ENCODE assay signal across 9 cellular contexts in genomic region chr12:89280833-89281533, GRCh38.
DNase-seq lines count a peak whose midpoint lies in the region; ATAC-seq and TF ChIP-seq lines count a peak whose summit lies in the region.
"Had no signal": no experiment of that assay in that cellular context is flagged by ENCODE, and none has a peak within 500 bp of the region (broad histone marks: within the 10 kb centered on the region; RNA-seq: fewer than 3 reads in every experiment).

No MANE protein-coding gene starts in this region.

- H3K9ac ChIP-seq in MM.1S (ENCODE audit: low read length) (no peak overlapping the region), endodermal cell (ENCODE audit: extremely low read depth, low read length, poor library complexity, severe bottlenecking) (no peak overlapping the region)

- 81 to 90% methylated on average over 3 to 5 of the region's 5 CpGs for WGBS in endodermal cell (ENCODE audit: insufficient coverage in 1 of 2, insufficient read length in 1 of 2), 2 experiments
- WGBS in psoas muscle, 3 donors: 36 to 43% (median 37%) methylated on average over 5 of the region's 5 CpGs

- intact Hi-C loops in psoas muscle (cut with DNase I): no loop called here

- ATAC-seq in psoas muscle (no peak), HG03442 (IDR thresholded peaks at IDR 0.05; ENCODE audit: unreplicated experiment) (no peak), GM21723 (IDR thresholded peaks at IDR 0.05; ENCODE audit: unreplicated experiment) (no peak)

- no peak for TF ChIP-seq CTCF in MM.1S (IDR thresholded peaks at IDR 0.05; ENCODE audit: low read length)
- TF ChIP-seq CTCF in endodermal cell (conservative IDR thresholded peaks at IDR 0.05): no peak
- no peak for TF ChIP-seq CTCF in psoas muscle (IDR thresholded peaks at IDR 0.05)

- no peaks in the 10 kb centered on the region for H3K27me3 Mint-ChIP-seq in endodermal cell (ENCODE audit: insufficient read depth)

- H3K79me2 ChIP-seq in MM.1S (ENCODE audit: low read length): no peaks in the 10 kb centered on the region

- no peaks in the 10 kb centered on the region for H4K20me1 ChIP-seq in MM.1S (ENCODE audit: insufficient read depth, low read length)

- peak overlapping the region; percentile 15; the same call in 1 of the 2 replicates for H3K4me2 ChIP-seq in MM.1S (ENCODE audit: low read depth, low read length)

- H3K4me1 ChIP-seq in MM.1S (ENCODE audit: low read length): peaks cover 12% of the 10 kb centered on the region
- no peaks in the 10 kb centered on the region for H3K4me1 ChIP-seq in endodermal cell (ENCODE audit: control insufficient read depth, insufficient read depth, low read length)
- H3K4me1 ChIP-seq in psoas muscle: no peaks in the 10 kb centered on the region

- no peaks in the 10 kb centered on the region for H3K9me2 ChIP-seq in MM.1S (replicated peaks; ENCODE audit: insufficient read depth, low read length)

- no peaks in the 10 kb centered on the region for H3K9me3 Mint-ChIP-seq in endodermal cell

- H3K27ac ChIP-seq in MM.1S (ENCODE audit: low read length) (no peak overlapping the region), endodermal cell (ENCODE audit: low read depth, low read length) (peak overlapping the region; percentile 72), psoas muscle (peak overlapping the region; percentile 19)

- no peaks in the 10 kb centered on the region for H3F3A ChIP-seq in MM.1S (ENCODE audit: insufficient read depth, low read length)

- no peaks in the 10 kb centered on the region for H3K36me3 Mint-ChIP-seq in endodermal cell (ENCODE audit: low read depth)

- H3K9me3 ChIP-seq in MM.1S (replicated peaks; ENCODE audit: insufficient read depth, low read length) (no peaks in the 10 kb centered on the region), endodermal cell (ENCODE audit: control insufficient read depth, low read length) (no peaks in the 10 kb centered on the region), psoas muscle (no peaks in the 10 kb centered on the region)

- H2AFZ ChIP-seq in MM.1S (ENCODE audit: low read length): peak overlapping the region; percentile 51

- no peaks in the 10 kb centered on the region for H3K27me3 ChIP-seq in MM.1S (replicated peaks; ENCODE audit: insufficient read depth, low read length)
- no peaks in the 10 kb centered on the region for H3K27me3 ChIP-seq in endodermal cell (ENCODE audit: control insufficient read depth, insufficient read depth, low read length, poor library complexity, severe bottlenecking)
- no peaks in the 10 kb centered on the region for H3K27me3 ChIP-seq in psoas muscle (ENCODE audit: insufficient read depth in 3 of 3, low read length in 2 of 3)

- H3K4me3 ChIP-seq in MM.1S (ENCODE audit: low read length) (no peak overlapping the region), endodermal cell (ENCODE audit: low read length) (no peak overlapping the region), psoas muscle (no peak overlapping the region)

- no peaks in the 10 kb centered on the region for H3K36me3 ChIP-seq in MM.1S (replicated peaks; ENCODE audit: insufficient read depth, low read length)
- no peaks in the 10 kb centered on the region for H3K36me3 ChIP-seq in endodermal cell (ENCODE audit: control insufficient read depth, insufficient read depth, low read length)
- H3K36me3 ChIP-seq in psoas muscle (ENCODE audit: insufficient read depth in 1 of 2, low read depth in 1 of 2): no peaks in the 10 kb centered on the region

- peak; percentile 18 for DNase-seq in NOMO-1 treated with DMSO at 0.1 percent for 48 hours (lab: John Stamatoyannopoulos, UW; ENCODE audit: unreplicated experiment)
- no peak for DNase-seq in NOMO-1 treated with dmso at 0.1 percent for 144 hours (lab: John Stamatoyannopoulos, UW; ENCODE audit: unreplicated experiment)
- peak; percentile 59 for DNase-seq in MM.1S
- no peak for DNase-seq in endodermal cell
- DNase-seq in psoas muscle: no peak
- no peak for DNase-seq in NCI-H1092 (lab: John Stamatoyannopoulos, UW)
- DNase-seq: NCI-H774 had no signal

- H3K4me1 Mint-ChIP-seq in endodermal cell: peaks cover 10% of the 10 kb centered on the region

- no peak overlapping the region for H3K4me3 Mint-ChIP-seq in endodermal cell

- no peak overlapping the region for H3K27ac Mint-ChIP-seq in endodermal cell

Comparison
In these comparisons a context has a peak if more than half of its experiments do, and no peak if none do; other contexts are left out.
1. DNase-seq: peak in NOMO-1 treated with DMSO at 0.1 percent for 48 hours (single experiment) and MM.1S (single experiment); none in NOMO-1 treated with dmso at 0.1 percent for 144 hours (single experiment), endodermal cell (single experiment), psoas muscle (0 of 2) and NCI-H1092 (single experiment).